ENCODE assay signal across 8 cellular contexts in genomic region chr6:113858067-113858604, GRCh38. TPM values are rescaled to one million over a fixed set of nuclear protein-coding genes. Genes with fewer than 3 reads are reported as not detected.
DNase-seq lines count a peak whose midpoint lies in the region; ATAC-seq and TF ChIP-seq lines count a peak whose summit lies in the region.

No MANE protein-coding gene starts in this region.

- H3K27ac ChIP-seq in esophagus muscularis mucosa (replicated peaks in 1 of 4): peak overlapping the region; percentile 90 to 97 (median 94)
- peak overlapping the region; percentile 100 for H3K27ac ChIP-seq in muscle layer of duodenum (ENCODE audit: low read length)

- WGBS in esophagus muscularis mucosa: under 1% methylated on average over 18 of the region's 25 CpGs

- peak; percentile 58 for DNase-seq in EL
- DNase-seq in HuH-7 (ENCODE audit: low spot score): peak; percentile 30
- no peak for DNase-seq in esophagus muscularis mucosa (ENCODE audit: extremely low spot score)
- DNase-seq in SIG-M5 (lab: John Stamatoyannopoulos, UW): no peak
- no peak for DNase-seq in DMS153 treated with DMSO at 0.1 percent for 48 hours (lab: John Stamatoyannopoulos, UW; ENCODE audit: unreplicated experiment)

- no peak for TF ChIP-seq EP300 in esophagus muscularis mucosa (IDR thresholded peaks at IDR 0.05)

- TF ChIP-seq CTCF in esophagus muscularis mucosa (IDR thresholded peaks at IDR 0.05): peak in 1 of 3 experiments; percentile 3

- H3K4me3 ChIP-seq in esophagus muscularis mucosa (peak overlapping the region; percentile 65 to 81 (median 73)), muscle layer of duodenum (ENCODE audit: low read depth in 1 of 2, low read length in 2 of 2) (peak overlapping the region; percentile 93 to 99)

- H3K4me1 ChIP-seq in esophagus muscularis mucosa (peaks cover 4 to 44% (median 38%) of the 10 kb centered on the region in 4 donors), muscle layer of duodenum (ENCODE audit: control insufficient read depth in 1 of 2, insufficient read depth in 2 of 2, low read length in 2 of 2) (peaks cover 0 to 2% of the 10 kb centered on the region in 2 donors)

- ATAC-seq in SK-N-SH treated with all-trans-retinoic acid at 6 μM for 48 hours (peak; percentile 6; the same call in 1 of the 3 replicates), HG03139 (IDR thresholded peaks at IDR 0.05; ENCODE audit: unreplicated experiment) (no peak)

- H3K9me3 ChIP-seq in esophagus muscularis mucosa (no peaks in the 10 kb centered on the region), muscle layer of duodenum (ENCODE audit: control insufficient read depth in 1 of 2, low read length in 2 of 2) (no peaks in the 10 kb centered on the region)

- no peak for TF ChIP-seq POLR2A in esophagus muscularis mucosa (IDR thresholded peaks at IDR 0.05; ENCODE audit: low read depth)

- intact Hi-C loops in esophagus muscularis mucosa (cut with DNase I): loop anchor here (5.0 to 10.0 kb wide), 3 partner anchors 293 to 1076 kb away; no protein-coding TSS in a partner anchor

- H3K27me3 ChIP-seq in esophagus muscularis mucosa (no peaks in the 10 kb centered on the region), muscle layer of duodenum (ENCODE audit: low read depth, low read length) (no peaks in the 10 kb centered on the region)

- no peaks in the 10 kb centered on the region for H3K36me3 ChIP-seq in esophagus muscularis mucosa
- H3K36me3 ChIP-seq in muscle layer of duodenum (ENCODE audit: control insufficient read depth in 1 of 2, insufficient read depth in 2 of 2, low read length in 2 of 2): peaks cover 0 to 14% of the 10 kb centered on the region in 2 donors

TF ChIP-seq in SK-N-SH treated with all-trans-retinoic acid at 6 μM for 48 hours, 23 proteins besides CTCF, POLR2A, EP300 and RAD21:
- TF ChIP-seq BACH2 (CRISPR knock-in tag; IDR thresholded peaks at IDR 0.05; ENCODE audit: borderline replicate concordance) (no peak), PATZ1 (CRISPR knock-in tag; IDR thresholded peaks at IDR 0.05; ENCODE audit: borderline replicate concordance) (peak; percentile 39; the same call in 1 of the 2 replicates)

RNA-seq across cellular contexts. Expression of gene MARCKS, which starts 1.0 kb away (rescaled TPM):
- total RNA-seq in esophagus muscularis mucosa: 10 to 100 TPM; 19.2 to 32.7 (median 31.2) TPM

Comparison
In these comparisons a context has a peak if more than half of its experiments do, and no peak if none do; other contexts are left out.
1. DNase-seq: peak in EL (single experiment) and HuH-7 (single experiment); none in esophagus muscularis mucosa (single experiment), SIG-M5 (single experiment) and DMS153 treated with DMSO at 0.1 percent for 48 hours (single experiment).